ENCODE assay signal across 8 cellular contexts in genomic region chr9:129166962-129167557, GRCh38. TPM values are rescaled to one million over a fixed set of nuclear protein-coding genes. Genes with fewer than 3 reads are reported as not detected.
DNase-seq lines count a peak whose midpoint lies in the region; FAIRE-seq and TF ChIP-seq lines count a peak whose summit lies in the region.

No MANE protein-coding gene starts in this region.

- H3K27me3 ChIP-seq in duodenal mucosa (ENCODE audit: control insufficient read depth in 1 of 2, insufficient read depth in 2 of 2, low read length in 2 of 2) (peaks cover 0 to 2% of the 10 kb centered on the region in 2 donors), mesendoderm (ENCODE audit: insufficient read depth, low read length, poor library complexity) (no peaks in the 10 kb centered on the region)

- H3K4me1 ChIP-seq in duodenal mucosa (ENCODE audit: control insufficient read depth in 1 of 2, insufficient read depth in 2 of 2, low read length in 2 of 2) (peaks cover 15 to 26% of the 10 kb centered on the region in 2 donors), mesendoderm (ENCODE audit: control insufficient read depth, low read depth, low read length) (peaks cover 7% of the 10 kb centered on the region)

- H2BK5ac ChIP-seq in mesendoderm (ENCODE audit: low read length) = no peak overlapping the region

- H3K9ac ChIP-seq in SK-N-MC (ENCODE audit: insufficient read length) (no peak overlapping the region), duodenal mucosa (ENCODE audit: low read depth in 1 of 2, low read length in 2 of 2) (peak overlapping the region; percentile 18 to 74), mesendoderm (ENCODE audit: low read length) (peak overlapping the region; percentile 56)

- no peaks in the 10 kb centered on the region for H3K79me1 ChIP-seq in mesendoderm (ENCODE audit: low read length)

- H3K27ac ChIP-seq in C4-2B = peak overlapping the region; percentile 88
- peak overlapping the region; percentile 10; the same call in 1 of the 2 replicates for H3K27ac ChIP-seq in SK-N-MC
- peak overlapping the region; percentile 73 for H3K27ac ChIP-seq in duodenal mucosa (ENCODE audit: low read depth, low read length)
- H3K27ac ChIP-seq in mesendoderm (ENCODE audit: low read depth, low read length) = peak overlapping the region; percentile 19

- H2BK15ac ChIP-seq in mesendoderm (replicated peaks; ENCODE audit: low read depth) = no peak overlapping the region

- peak overlapping the region; percentile 27 for H3K4me2 ChIP-seq in mesendoderm (ENCODE audit: low read length)

- H3K4me3 ChIP-seq in SK-N-MC = peak overlapping the region; percentile 34; the same call in 1 of the 2 replicates
- H3K4me3 ChIP-seq in duodenal mucosa (ENCODE audit: low read depth in 1 of 2, low read length in 2 of 2) = peak overlapping the region; percentile 51 to 52
- no peak overlapping the region for H3K4me3 ChIP-seq in mesendoderm (ENCODE audit: low read length)

- no peak overlapping the region for H3K23ac ChIP-seq in mesendoderm (ENCODE audit: low read length)

- DNase-seq in HK-2 (ENCODE audit: unreplicated experiment) (peak; percentile 76), SK-N-MC (ENCODE audit: low read depth, low spot score) (no peak), mesendoderm (peak; percentile 86), urothelium cell line (ENCODE audit: low spot score) (peak; percentile 85), NCI-H1048 (lab: John Stamatoyannopoulos, UW) (no peak), NCI-H1092 treated with DMSO at 0.1 percent for 48 hours (lab: John Stamatoyannopoulos, UW) (no peak)

- no peak overlapping the region for H3K4ac ChIP-seq in mesendoderm (ENCODE audit: low read depth, low read length)

- no peaks in the 10 kb centered on the region for H3K79me2 ChIP-seq in mesendoderm (ENCODE audit: control insufficient read depth, insufficient read depth, low read length)

- H3K56ac ChIP-seq in mesendoderm (ENCODE audit: low read length) = peak overlapping the region; percentile 78

- H3K36me3 ChIP-seq in SK-N-MC (ENCODE audit: insufficient read depth, low read length) = no peaks in the 10 kb centered on the region
- no peaks in the 10 kb centered on the region for H3K36me3 ChIP-seq in duodenal mucosa (ENCODE audit: control insufficient read depth in 1 of 2, insufficient read depth in 2 of 2, low read length in 2 of 2)
- H3K36me3 ChIP-seq in mesendoderm (ENCODE audit: control insufficient read depth, insufficient read depth, low read length) = no peaks in the 10 kb centered on the region

- no peak for FAIRE-seq in urothelium cell line (lab: Jason Lieb, UNC)

- no peak for TF ChIP-seq CTCF in C4-2B (conservative IDR thresholded peaks at IDR 0.05)

- no peaks in the 10 kb centered on the region for H3K9me3 ChIP-seq in SK-N-MC (ENCODE audit: low read depth, low read length)
- H3K9me3 ChIP-seq in duodenal mucosa (ENCODE audit: control insufficient read depth in 1 of 2, low read length in 2 of 2) = no peaks in the 10 kb centered on the region

- no peak overlapping the region for H2BK120ac ChIP-seq in mesendoderm (ENCODE audit: low read depth, low read length)

- WGBS in mesendoderm (ENCODE audit: extremely low coverage, insufficient coverage, low lambda C conversion rate) = no CpG with 5 or more reads among the region's 12 CpGs

- no peak overlapping the region for H2AK5ac ChIP-seq in mesendoderm (ENCODE audit: low read length)

- H3K18ac ChIP-seq in mesendoderm (ENCODE audit: low read length) = no peak overlapping the region

- H4K8ac ChIP-seq in mesendoderm (ENCODE audit: low read depth, low read length) = no peak overlapping the region

- H4K5ac ChIP-seq in mesendoderm (ENCODE audit: low read length) = no peak overlapping the region

RNA-seq across cellular contexts. Expression of gene IER5L, which starts 11.0 kb away (rescaled TPM):
- polyA plus RNA-seq in mesendoderm (2013, experiment 1 of 2) = 0.93 TPM
- polyA plus RNA-seq in mesendoderm (2013, experiment 2 of 2) = 0.76 TPM

RNA-seq across cellular contexts. Expression of gene PTPA, which starts 55.8 kb away (rescaled TPM):
- polyA plus RNA-seq in mesendoderm (2013, experiment 1 of 2) = 73.6 TPM
- 72.5 TPM for polyA plus RNA-seq in mesendoderm (2013, experiment 2 of 2)

RNA-seq across cellular contexts. Expression of gene CRAT, which starts 56.5 kb away (rescaled TPM):
- polyA plus RNA-seq in mesendoderm (2013, experiment 1 of 2) = 1.8 TPM
- polyA plus RNA-seq in mesendoderm (2013, experiment 2 of 2) = 1.5 TPM

Comparison
In these comparisons a context has a peak if more than half of its experiments do, and no peak if none do; other contexts are left out.
1. H3K27ac ChIP-seq: peak in every context shown above with its lines; median percentile 88 in C4-2B; 73 in duodenal mucosa; 19 in mesendoderm; 10 in SK-N-MC.
2. DNase-seq: peak in HK-2 (single experiment), mesendoderm (single experiment) and urothelium cell line (single experiment); none in SK-N-MC (single experiment), NCI-H1048 (single experiment) and NCI-H1092 treated with DMSO at 0.1 percent for 48 hours (single experiment).